19 cellular contexts compared by ENCODE assay signal in the genomic region with DNA sequence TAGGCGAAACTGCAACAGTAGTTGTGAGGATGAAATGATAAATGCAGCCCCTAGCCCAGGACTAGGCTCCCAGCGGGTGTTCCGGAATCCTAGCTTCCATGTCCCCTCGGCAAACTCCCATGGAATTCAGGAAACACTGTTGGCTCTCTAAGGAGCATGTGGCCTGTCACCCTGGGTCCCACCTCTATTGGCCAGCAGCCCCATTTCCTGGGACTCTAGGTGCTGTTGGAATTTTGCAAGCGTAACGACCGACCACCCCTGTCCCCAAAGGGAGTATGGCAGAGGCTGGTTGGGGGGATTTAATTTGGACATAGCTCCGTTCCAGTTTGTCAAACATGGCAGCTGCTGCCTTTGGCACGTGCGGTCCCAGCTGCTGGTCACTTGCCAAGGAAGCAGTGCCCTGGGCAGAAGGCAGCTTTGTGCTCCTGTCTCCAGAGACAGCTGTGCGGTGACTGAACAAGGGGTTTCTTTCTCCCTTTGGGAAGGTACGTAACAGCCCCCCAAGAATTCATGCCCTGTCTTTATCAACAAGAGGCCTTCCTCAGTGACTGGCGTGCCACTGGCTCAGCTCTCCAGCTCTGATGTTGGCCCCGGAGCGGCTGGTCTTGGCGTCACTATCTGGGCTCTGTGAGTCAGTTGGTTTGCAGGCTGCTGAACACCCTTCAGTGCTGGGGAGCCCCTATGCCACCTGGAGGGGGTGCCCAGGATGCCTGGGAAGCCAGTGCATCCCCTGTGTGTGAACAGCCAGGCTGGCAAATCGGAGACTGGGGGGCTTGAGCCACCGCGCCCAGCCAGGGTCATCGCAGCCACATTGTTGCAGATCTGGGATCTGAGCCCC.
DNase-seq lines count a peak whose midpoint lies in the region; ATAC-seq and TF ChIP-seq lines count a peak whose summit lies in the region.
"Had no signal": no experiment of that assay in that cellular context is flagged by ENCODE, and none has a peak within 500 bp of the region (broad histone marks: within the 10 kb centered on the region; RNA-seq: fewer than 3 reads in every experiment).

No MANE protein-coding gene starts in this region.

- H3K9me3 ChIP-seq in MM.1S (replicated peaks; ENCODE audit: insufficient read depth, low read length) (no peaks in the 10 kb centered on the region), body of pancreas (no peaks in the 10 kb centered on the region)
- H3K9me3 ChIP-seq: Caco-2, gastrocnemius medialis had no signal

- no peak overlapping the region for H3K27ac Mint-ChIP-seq in activated CD4-positive, alpha-beta T cell treated with anti-CD3 and anti-CD28 coated beads, Interleukin-2, amount 10 ng/mL, durations not matched to agents 24 days and 14 days
- H3K27ac Mint-ChIP-seq: activated T-cell treated with anti-CD3 and anti-CD28 coated beads, Interleukin-2, amount 50 U/mL, for 24 hours had no signal

- no peak overlapping the region for H3K4me3 ChIP-seq in MM.1S (ENCODE audit: low read length)
- no peak overlapping the region for H3K4me3 ChIP-seq in dorsolateral prefrontal cortex
- H3K4me3 ChIP-seq in body of pancreas: no peak overlapping the region
- H3K4me3 ChIP-seq: gastrocnemius medialis had no signal

- ATAC-seq in body of pancreas: no peak
- ATAC-seq: gastrocnemius medialis had no signal

- H3K27me3 ChIP-seq in MM.1S (replicated peaks; ENCODE audit: insufficient read depth, low read length): no peaks in the 10 kb centered on the region
- no peaks in the 10 kb centered on the region for H3K27me3 ChIP-seq in dorsolateral prefrontal cortex
- H3K27me3 ChIP-seq in body of pancreas: peaks cover 0 to 3% of the 10 kb centered on the region in 2 donors
- H3K27me3 ChIP-seq: gastrocnemius medialis had no signal

- H2AFZ ChIP-seq in MM.1S (ENCODE audit: low read length): no peak overlapping the region

- intact Hi-C loops in activated CD4-positive, alpha-beta T cell treated with anti-CD3 and anti-CD28 coated beads, Interleukin-2, amount 10 ng/mL, durations not matched to agents 24 days and 14 days (cut with micrococcal nuclease): no loop called here
- intact Hi-C loops in dorsolateral prefrontal cortex (cut with DNase I): no loop called here
- intact Hi-C loops in posterior vena cava (cut with DNase I): no loop called here
- intact Hi-C loops in body of pancreas (cut with DNase I): no loop called here

- TF ChIP-seq POLR2A in body of pancreas (IDR thresholded peaks at IDR 0.05): no peak

- H3F3A ChIP-seq in MM.1S (ENCODE audit: insufficient read depth, low read length): peaks cover 22% of the 10 kb centered on the region

- H3K4me3 Mint-ChIP-seq in activated CD4-positive, alpha-beta T cell treated with anti-CD3 and anti-CD28 coated beads, Interleukin-2, amount 10 ng/mL, durations not matched to agents 24 days and 14 days: no peak overlapping the region
- H3K4me3 Mint-ChIP-seq: activated T-cell treated with anti-CD3 and anti-CD28 coated beads, Interleukin-2, amount 50 U/mL, for 24 hours had no signal

- TF ChIP-seq CTCF in MM.1S (IDR thresholded peaks at IDR 0.05; ENCODE audit: low read length) (no peak), dorsolateral prefrontal cortex (IDR thresholded peaks at IDR 0.05 in 54 of 56, conservative IDR thresholded peaks at IDR 0.05 in 2 of 56; ENCODE audit: low read depth in 1 of 56, partially characterized antibody in 56 of 56) (no peak), body of pancreas (IDR thresholded peaks at IDR 0.05) (no peak)

- H3K79me2 ChIP-seq in MM.1S (ENCODE audit: low read length): no peaks in the 10 kb centered on the region

- 69 to 70% methylated on average over 9 to 17 of the region's 20 CpGs for WGBS in body of pancreas, 2 donors

- H3K9ac ChIP-seq in MM.1S (ENCODE audit: low read length): peak overlapping the region; percentile 64

- H3K36me3 ChIP-seq in MM.1S (replicated peaks; ENCODE audit: insufficient read depth, low read length) (no peaks in the 10 kb centered on the region), body of pancreas (replicated peaks in 1 of 2; ENCODE audit: insufficient read depth in 1 of 2, low read depth in 2 of 2) (no peaks in the 10 kb centered on the region)
- H3K36me3 ChIP-seq: gastrocnemius medialis had no signal

- no peaks in the 10 kb centered on the region for H3K36me3 Mint-ChIP-seq in activated CD4-positive, alpha-beta T cell treated with anti-CD3 and anti-CD28 coated beads, Interleukin-2, amount 10 ng/mL, durations not matched to agents 24 days and 14 days (ENCODE audit: low read depth)

- H3K4me1 ChIP-seq in MM.1S (ENCODE audit: low read length): peaks cover 26% of the 10 kb centered on the region
- H3K4me1 ChIP-seq in body of pancreas: no peaks in the 10 kb centered on the region
- H3K4me1 ChIP-seq: Caco-2 had no signal

- DNase-seq in activated CD4-positive, alpha-beta T cell treated with anti-CD3 and anti-CD28 coated beads, Interleukin-2, amount 10 ng/mL, durations not matched to agents 24 days and 14 days: peak; percentile 50
- no peak for DNase-seq in activated CD4-positive, alpha-beta T cell treated with anti-CD3 and anti-CD28 coated beads for 48 hours
- no peak for DNase-seq in MM.1S
- DNase-seq in dorsolateral prefrontal cortex: peak in 5 of 10 donors; percentile 31 to 68 (median 50)
- DNase-seq in posterior vena cava (ENCODE audit: low spot score): peak; percentile 58
- DNase-seq in cortex of kidney (lab: John Stamatoyannopoulos, UW): no peak
- DNase-seq in EL: no peak
- no peak for DNase-seq in body of pancreas
- DNase-seq: activated T-cell treated with anti-CD3 and anti-CD28 coated beads, Interleukin-2, amount 50 U/mL, for 24 hours; Caco-2; cerebellar nuclear complex; gastrocnemius medialis; GF-D8; H7; NK-92 treated with Interleukin-12 subunit alpha and Interleukin-12 subunit beta, amount 100 ng/mL, for 24 hours; occipital lobe; small intestine; stimulated activated naive CD4-positive, alpha-beta T cell; T1000 had no signal

- H3K27ac ChIP-seq in MM.1S (ENCODE audit: low read length): peak overlapping the region; percentile 95; the same call in 1 of the 2 replicates
- H3K27ac ChIP-seq in dorsolateral prefrontal cortex: peak overlapping the region in 54 of 59 donors; percentile 1 to 85 (median 70)
- no peak overlapping the region for H3K27ac ChIP-seq in body of pancreas
- H3K27ac ChIP-seq: gastrocnemius medialis had no signal

- no peaks in the 10 kb centered on the region for H4K20me1 ChIP-seq in MM.1S (ENCODE audit: insufficient read depth, low read length)

- peaks cover 6% of the 10 kb centered on the region for H3K9me3 Mint-ChIP-seq in activated CD4-positive, alpha-beta T cell treated with anti-CD3 and anti-CD28 coated beads, Interleukin-2, amount 10 ng/mL, durations not matched to agents 24 days and 14 days
- H3K9me3 Mint-ChIP-seq: activated T-cell treated with anti-CD3 and anti-CD28 coated beads, Interleukin-2, amount 50 U/mL, for 24 hours had no signal

- H3K9me2 ChIP-seq in MM.1S (replicated peaks; ENCODE audit: insufficient read depth, low read length): no peaks in the 10 kb centered on the region

- peaks cover 12% of the 10 kb centered on the region for H3K27me3 Mint-ChIP-seq in activated CD4-positive, alpha-beta T cell treated with anti-CD3 and anti-CD28 coated beads, Interleukin-2, amount 10 ng/mL, durations not matched to agents 24 days and 14 days
- H3K27me3 Mint-ChIP-seq: activated T-cell treated with anti-CD3 and anti-CD28 coated beads, Interleukin-2, amount 50 U/mL, for 24 hours had no signal

- H3K4me2 ChIP-seq in MM.1S (ENCODE audit: low read depth, low read length): peak overlapping the region; percentile 62

- H3K4me1 Mint-ChIP-seq in activated CD4-positive, alpha-beta T cell treated with anti-CD3 and anti-CD28 coated beads, Interleukin-2, amount 10 ng/mL, durations not matched to agents 24 days and 14 days: peaks cover 3% of the 10 kb centered on the region

Comparison
In these comparisons a context has a peak if more than half of its experiments do, and no peak if none do; other contexts are left out.
1. DNase-seq: peak in activated CD4-positive, alpha-beta T cell treated with anti-CD3 and anti-CD28 coated beads, Interleukin-2, amount 10 ng/mL, durations not matched to agents 24 days and 14 days (single experiment) and posterior vena cava (single experiment); none in activated CD4-positive, alpha-beta T cell treated with anti-CD3 and anti-CD28 coated beads for 48 hours (single experiment), MM.1S (single experiment), cortex of kidney (single experiment), EL (single experiment) and body of pancreas (0 of 4).
2. H3K27ac ChIP-seq: peak in MM.1S (single experiment) and dorsolateral prefrontal cortex (54 of 59); none in body of pancreas (0 of 4).